8 cellular contexts compared by ENCODE assay signal in the genomic region with DNA sequence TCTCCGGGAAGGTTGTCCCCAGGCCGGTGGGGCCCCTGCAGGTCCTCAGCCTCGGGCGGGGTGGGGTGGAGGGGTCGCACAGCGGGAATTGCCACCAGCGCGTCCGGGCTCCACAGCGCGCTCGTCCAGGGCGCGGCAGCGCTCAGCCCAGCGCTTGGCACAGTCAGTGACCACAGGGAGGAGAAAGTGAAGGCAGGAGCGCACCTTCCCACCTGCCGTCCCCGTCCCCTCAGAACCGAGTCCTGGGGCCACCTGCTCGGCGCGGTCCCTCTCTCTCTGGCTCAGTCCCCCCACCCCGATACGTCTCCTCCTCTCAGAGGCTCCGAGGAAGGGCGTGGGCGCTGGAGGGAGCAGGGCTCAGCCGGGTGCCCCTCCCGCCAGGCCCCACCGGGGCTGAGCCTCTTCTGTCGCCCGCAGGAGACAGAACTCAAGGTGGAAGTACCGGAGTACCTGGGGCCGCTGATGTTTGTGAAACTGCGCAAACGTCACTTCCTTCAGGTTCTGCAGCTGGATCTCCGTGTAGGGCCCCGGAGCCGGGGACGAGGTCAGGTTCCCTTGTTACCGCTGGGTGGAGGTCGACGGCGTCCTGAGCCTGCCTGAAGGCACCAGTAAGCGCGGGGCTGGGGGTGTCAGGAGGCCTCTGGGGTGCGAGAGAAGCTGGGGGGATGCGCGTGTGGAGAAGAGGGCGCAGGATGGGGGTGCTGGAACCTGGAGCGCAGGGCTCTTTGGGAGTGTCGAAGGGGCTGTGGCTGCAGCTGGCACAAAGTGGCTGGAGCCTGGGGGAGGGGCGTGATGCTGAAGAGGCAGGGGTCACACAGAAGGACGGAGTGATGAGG. TPM values are rescaled to one million over a fixed set of nuclear protein-coding genes. Genes with fewer than 3 reads are reported as not detected.
DNase-seq lines count a peak whose midpoint lies in the region; ATAC-seq and TF ChIP-seq lines count a peak whose summit lies in the region.
"Not testable (repeated sequence)": the region's sequence is repeated elsewhere in the genome, so short reads cannot be mapped to it uniquely, and the experiment has no call there.
"Had no signal": no experiment of that assay in that cellular context is flagged by ENCODE, and none has a peak within 500 bp of the region (broad histone marks: within the 10 kb centered on the region; RNA-seq: fewer than 3 reads in every experiment).

No MANE protein-coding gene starts in this region.

- not testable (repeated sequence) for H3K9me3 Mint-ChIP-seq in chondrocyte (ENCODE audit: low read depth); memory B cell; stimulated activated effector memory CD8-positive, alpha-beta T cell treated with anti-CD3 and anti-CD28 coated beads, Interleukin-12 subunit alpha, Interleukin-12 subunit beta, amount 100 ng/mL, for 72 hours

- not testable (repeated sequence) for H3K27ac Mint-ChIP-seq in chondrocyte (ENCODE audit: unreplicated experiment)
- peak overlapping the region; percentile 88 for H3K27ac Mint-ChIP-seq in memory B cell
- peak overlapping the region; percentile 49 for H3K27ac Mint-ChIP-seq in stimulated activated effector memory CD8-positive, alpha-beta T cell treated with anti-CD3 and anti-CD28 coated beads, Interleukin-12 subunit alpha, Interleukin-12 subunit beta, amount 100 ng/mL, for 72 hours

- DNase-seq in NCI-H146 (lab: John Stamatoyannopoulos, UW) = peak; percentile 67
- DNase-seq in activated CD4-positive, alpha-beta T cell treated with anti-CD3 and anti-CD28 coated beads, Interleukin-2, amount 50 U/mL, for 48 hours = peak; percentile 58 to 68
- DNase-seq in chondrocyte (ENCODE audit: low spot score); stimulated activated effector memory CD8-positive, alpha-beta T cell treated with anti-CD3 and anti-CD28 coated beads, Interleukin-12 subunit alpha, Interleukin-12 subunit beta, amount 100 ng/mL, for 72 hours (ENCODE audit: low spot score in 2 of 2): not testable (repeated sequence)
- DNase-seq in memory B cell (ENCODE audit: low spot score in 2 of 2) = peak; percentile 38 to 39

- ATAC-seq in memory B cell (ENCODE audit: low read depth) = peak; percentile 83
- ATAC-seq in stimulated activated effector memory CD8-positive, alpha-beta T cell treated with anti-CD3 and anti-CD28 coated beads, Interleukin-12 subunit alpha, Interleukin-12 subunit beta, amount 100 ng/mL, for 72 hours = peak; percentile 70

- H3K4me3 Mint-ChIP-seq in chondrocyte (ENCODE audit: unreplicated experiment) (peak overlapping the region; percentile 33), memory B cell (peak overlapping the region; percentile 97)
- peak overlapping the region; percentile 73 for H3K4me3 Mint-ChIP-seq in stimulated activated effector memory CD8-positive, alpha-beta T cell treated with anti-CD3 and anti-CD28 coated beads, Interleukin-12 subunit alpha, Interleukin-12 subunit beta, amount 100 ng/mL, for 72 hours

- H3K36me3 Mint-ChIP-seq in chondrocyte (ENCODE audit: low read depth); memory B cell; stimulated activated effector memory CD8-positive, alpha-beta T cell treated with anti-CD3 and anti-CD28 coated beads, Interleukin-12 subunit alpha, Interleukin-12 subunit beta, amount 100 ng/mL, for 72 hours: not testable (repeated sequence)

- peak overlapping the region; percentile 55; the same call in 1 of the 2 replicates for H3K4me3 ChIP-seq in GM08714 (ENCODE audit: low read length)

- TF ChIP-seq CTCF in chondrocyte (IDR thresholded peaks at IDR 0.05) = not testable (repeated sequence)

- H3K27me3 Mint-ChIP-seq in chondrocyte (ENCODE audit: low read depth) = peaks cover 62% of the 10 kb centered on the region
- not testable (repeated sequence) for H3K27me3 Mint-ChIP-seq in memory B cell

- H3K4me1 Mint-ChIP-seq in chondrocyte (ENCODE audit: low read depth) = peaks cover 31% of the 10 kb centered on the region
- peaks cover 52% of the 10 kb centered on the region for H3K4me1 Mint-ChIP-seq in memory B cell
- H3K4me1 Mint-ChIP-seq in stimulated activated effector memory CD8-positive, alpha-beta T cell treated with anti-CD3 and anti-CD28 coated beads, Interleukin-12 subunit alpha, Interleukin-12 subunit beta, amount 100 ng/mL, for 72 hours = peaks cover 56% of the 10 kb centered on the region

RNA-seq across cellular contexts. Expression of gene C17orf100, which starts 5.5 kb away (rescaled TPM):
- 2.0 to 3.0 TPM (median 2.9 TPM) in 3 replicates for total RNA-seq in chondrocyte

RNA-seq across cellular contexts. Expression of gene MED31, which starts 5.6 kb away (rescaled TPM):
- 12.9 to 24.2 TPM (median 14.5 TPM) in 3 replicates for total RNA-seq in chondrocyte

RNA-seq across cellular contexts. Expression of gene TXNDC17, which starts 16.2 kb away (rescaled TPM):
- 71.5 to 76.2 TPM (median 76.1 TPM) in 3 replicates for total RNA-seq in chondrocyte

RNA-seq across cellular contexts. Expression of gene KIAA0753, which starts 16.5 kb away (rescaled TPM):
- total RNA-seq in chondrocyte = 14.5 to 19.1 TPM (median 15.8 TPM) in 3 replicates

RNA-seq across cellular contexts. Expression of gene SLC13A5, which starts 56.2 kb away (rescaled TPM):
- 1.1 to 1.5 TPM in 2 of 3 replicates, not detected in the other for total RNA-seq in chondrocyte
- total RNA-seq: left ventricle myocardium inferior, NCI-H460 had no signal

Comparison
In these comparisons a context has a peak if more than half of its experiments do, and no peak if none do; other contexts are left out.
1. H3K4me3 Mint-ChIP-seq: peak in every context shown above with its lines; median percentile 97 in memory B cell; 73 in stimulated activated effector memory CD8-positive, alpha-beta T cell treated with anti-CD3 and anti-CD28 coated beads, Interleukin-12 subunit alpha, Interleukin-12 subunit beta, amount 100 ng/mL, for 72 hours; 33 in chondrocyte.